In the genomic region with DNA sequence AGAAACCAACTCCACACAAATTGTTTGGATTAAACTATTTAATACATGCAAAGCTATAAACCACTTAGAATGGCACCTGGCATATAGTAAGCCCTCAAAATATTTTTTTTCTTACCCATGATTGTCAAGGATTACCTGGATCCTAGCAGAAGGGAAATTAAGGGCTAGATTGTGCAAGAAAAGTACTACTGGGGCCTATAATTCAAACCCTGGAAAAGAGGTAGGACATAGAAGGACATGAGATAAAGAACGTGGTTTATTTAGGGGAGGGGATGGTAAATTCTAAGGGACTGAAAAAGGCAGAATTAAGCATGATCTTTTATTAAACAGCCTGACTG, we compare ENCODE assay signal across 1 cellular context.
A peak's percentile ranks its signal among the peaks of the same experiment; 100 is the strongest.
TF ChIP-seq lines count a peak whose summit lies in the region.

No MANE protein-coding gene starts in this region.

TF ChIP-seq in K562, 482 proteins besides CTCF, POLR2A, EP300 and RAD21 (continued from another document):
- no peak for TF ChIP-seq E2F8 (IDR thresholded peaks at IDR 0.05; ENCODE audit: low read depth, partially characterized antibody)
- TF ChIP-seq SMAD1 (IDR thresholded peaks at IDR 0.05; ENCODE audit: low read depth, low read length, partially characterized antibody), result no peak
- no peak for TF ChIP-seq MAFK (IDR thresholded peaks at IDR 0.05; ENCODE audit: low read length)
- TF ChIP-seq KDM5B (IDR thresholded peaks at IDR 0.05; ENCODE audit: insufficient replicate concordance, low read depth, low read length), result peak; percentile 37
